32 cellular contexts compared by ENCODE assay signal in genomic region chr7:22542669-22543068, GRCh38. TPM values are rescaled to one million over a fixed set of nuclear protein-coding genes. Genes with fewer than 3 reads are reported as not detected.
"Had no signal": no experiment of that assay in that cellular context is flagged by ENCODE, and none has a peak within 500 bp of the region (broad histone marks: within the 10 kb centered on the region; RNA-seq: fewer than 3 reads in every experiment).

No MANE protein-coding gene starts in this region.

- FAIRE-seq: astrocyte, bronchial epithelial cell, frontal cortex had no signal

- H3K36me3 ChIP-seq: brain microvascular endothelial cell, WERI-Rb-1 had no signal

- H3K4me3 Mint-ChIP-seq: activated B cell treated with CpG ODN at 0.5 μM for 24 hours; activated CD8-positive, alpha-beta T cell treated with anti-CD3 and anti-CD28 coated beads for 36 hours; activated naive CD8-positive, alpha-beta T cell; activated T-cell treated with anti-CD3 and anti-CD28 coated beads, Interleukin-2, amount 50 U/mL, for 4 hours; activated T-helper 17 cell treated with anti-CD3 and anti-CD28 coated beads, Interleukin-2, amount 50 U/mL, for 72 hours; central memory CD8-positive, alpha-beta T cell; dendritic cell treated with granulocyte-macrophage colony-stimulating factor and Interleukin-4, amounts not matched to agents 40 ng/mL and 50 ng/mL, for 4 days; endodermal cell; T-helper 2 cell treated with Interferon-gamma antibody and Interleukin-4, amounts not matched to agents 5 μg/mL and 100 μg/mL, for 36 hours had no signal

- ATAC-seq: activated CD4-positive, CD25-positive, alpha-beta regulatory T cell treated with anti-CD3 and anti-CD28 coated beads, Interleukin-2, amount 50 U/mL, for 24 hours; activated CD8-positive, alpha-beta T cell treated with anti-CD3 and anti-CD28 coated beads for 36 hours; activated T-cell treated with anti-CD3 and anti-CD28 coated beads, Interleukin-2, amount 50 U/mL, for 4 hours; activated T-helper 17 cell treated with anti-CD3 and anti-CD28 coated beads, Interleukin-2, amount 50 U/mL, for 72 hours; esophagus mucosa had no signal

- H3K4me3 ChIP-seq: coronary artery, dorsolateral prefrontal cortex had no signal

- H3K27ac Mint-ChIP-seq: activated B cell treated with CpG ODN at 0.5 μM for 24 hours; activated CD8-positive, alpha-beta T cell treated with anti-CD3 and anti-CD28 coated beads for 36 hours; activated naive CD8-positive, alpha-beta T cell; activated T-helper 17 cell treated with anti-CD3 and anti-CD28 coated beads, Interleukin-2, amount 50 U/mL, for 72 hours; dendritic cell treated with granulocyte-macrophage colony-stimulating factor and Interleukin-4, amounts not matched to agents 40 ng/mL and 50 ng/mL, for 4 days; endodermal cell; T-helper 2 cell treated with Interferon-gamma antibody and Interleukin-4, amounts not matched to agents 5 μg/mL and 100 μg/mL, for 36 hours had no signal

- H3K27me3 ChIP-seq: brain microvascular endothelial cell had no signal

- H3K9me3 Mint-ChIP-seq: activated B cell treated with CpG ODN at 0.5 μM for 24 hours; activated CD8-positive, alpha-beta T cell treated with anti-CD3 and anti-CD28 coated beads for 36 hours; activated T-cell treated with anti-CD3 and anti-CD28 coated beads, Interleukin-2, amount 50 U/mL, for 4 hours; activated T-helper 17 cell treated with anti-CD3 and anti-CD28 coated beads, Interleukin-2, amount 50 U/mL, for 72 hours; central memory CD8-positive, alpha-beta T cell; dendritic cell treated with granulocyte-macrophage colony-stimulating factor and Interleukin-4, amounts not matched to agents 40 ng/mL and 50 ng/mL, for 4 days; endodermal cell; T-helper 2 cell treated with Interferon-gamma antibody and Interleukin-4, amounts not matched to agents 5 μg/mL and 100 μg/mL, for 36 hours had no signal

- DNase-seq: activated B cell treated with CpG ODN at 0.5 μM for 24 hours; activated CD4-positive, alpha-beta T cell treated with anti-CD3 and anti-CD28 coated beads for 48 hours; activated CD4-positive, alpha-beta T cell treated with anti-CD3 and anti-CD28 coated beads, Interleukin-2, amount 50 U/mL, for 1 hour; activated CD4-positive, alpha-beta T cell treated with anti-CD3 and anti-CD28 coated beads, Interleukin-2, amount 50 U/mL, for 48 hours; activated CD8-positive, alpha-beta memory T cell treated with anti-CD3 and anti-CD28 coated beads for 24 hours; activated CD8-positive, alpha-beta T cell treated with anti-CD3 and anti-CD28 coated beads for 36 hours; activated effector memory CD4-positive, alpha-beta T cell treated with Interleukin-2 at 50 U/mL for 16 hours; activated gamma-delta T cell treated with Interleukin-2 at 50 U/mL for 16 hours; activated naive CD4-positive, alpha-beta T cell treated with anti-CD3 and anti-CD28 coated beads, Interleukin-2, amount 50 U/mL, for 16 hours; activated naive CD4-positive, alpha-beta T cell treated with Interleukin-2 at 50 U/mL for 16 hours; activated T-cell treated with anti-CD3 and anti-CD28 coated beads, Interleukin-2, amount 50 U/mL, for 4 hours; amniotic stem cell; anterior cingulate cortex; brain microvascular endothelial cell; dorsolateral prefrontal cortex; effector memory CD4-positive, alpha-beta T cell; endodermal cell; foreskin fibroblast; head of caudate nucleus; T1000; WERI-Rb-1 had no signal

- H3K4me1 Mint-ChIP-seq: activated B cell treated with CpG ODN at 0.5 μM for 24 hours; activated T-helper 17 cell treated with anti-CD3 and anti-CD28 coated beads, Interleukin-2, amount 50 U/mL, for 72 hours; central memory CD8-positive, alpha-beta T cell; endodermal cell had no signal

- H3K36me3 Mint-ChIP-seq: activated naive CD8-positive, alpha-beta T cell had no signal

- H3K27ac ChIP-seq: brain microvascular endothelial cell, coronary artery, dorsolateral prefrontal cortex, WERI-Rb-1 had no signal

- H3K27me3 Mint-ChIP-seq: activated B cell treated with CpG ODN at 0.5 μM for 24 hours had no signal

RNA-seq across cellular contexts. Expression of gene STEAP1B, which starts 42.7 kb away (rescaled TPM):
- total RNA-seq: activated CD8-positive, alpha-beta T cell treated with anti-CD3 and anti-CD28 coated beads for 36 hours had no signal
